ENCODE assay signal across 1 cellular context in the genomic region with DNA sequence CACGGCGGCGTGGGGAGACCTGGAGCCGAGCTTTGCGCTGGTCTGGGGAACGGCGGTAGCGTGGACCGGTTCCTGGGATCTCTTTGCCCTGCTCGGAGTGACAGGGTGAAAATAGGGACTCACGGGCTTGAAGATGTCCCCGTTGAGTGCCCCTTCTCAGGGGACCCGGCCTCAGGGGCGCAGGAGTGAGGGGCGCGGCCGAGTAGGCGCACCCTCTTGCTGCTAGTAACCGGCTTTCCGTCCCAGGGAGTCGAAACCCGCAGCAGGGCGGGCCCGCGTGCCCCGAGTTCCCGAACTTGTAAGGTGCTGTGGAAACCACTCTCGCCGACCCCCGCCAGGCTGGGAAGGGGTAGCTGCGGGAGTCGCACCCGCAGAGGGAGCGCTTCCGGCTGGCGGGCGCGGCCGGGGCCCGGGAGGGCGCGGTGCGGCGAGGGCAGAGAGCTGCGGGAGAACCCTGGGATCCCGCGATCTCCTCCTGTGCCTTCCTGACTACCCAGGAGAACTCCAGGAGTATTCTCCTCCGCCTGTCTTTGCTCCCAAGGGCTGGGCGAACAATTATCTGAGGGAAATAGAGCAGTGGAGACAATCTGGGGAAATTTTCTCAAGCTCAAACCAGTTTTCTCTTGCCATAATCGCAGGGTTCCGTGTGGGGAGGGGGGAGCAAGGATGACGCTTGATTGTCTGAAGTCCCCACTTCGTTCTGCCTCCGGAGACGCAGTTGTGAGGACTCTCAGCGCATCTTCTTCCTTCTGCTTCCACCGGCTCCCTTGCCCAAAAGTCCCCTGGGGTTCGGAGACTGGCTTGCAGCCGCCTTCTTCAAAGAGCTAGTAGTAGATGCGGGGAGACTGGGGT.
TF ChIP-seq lines count a peak whose summit lies in the region.

No MANE protein-coding gene starts in this region.

TF ChIP-seq in HepG2, 621 proteins besides CTCF, POLR2A, EP300 and RAD21:
- TF ChIP-seq BRCA1 (CRISPR knock-in tag; IDR thresholded peaks at IDR 0.05) = no peak
- peak; percentile 76; the same call in 1 of the 2 replicates for TF ChIP-seq EZH2 (conservative IDR thresholded peaks at IDR 0.05; ENCODE audit: low read depth, low read length)
